ENCODE assay signal across 21 cellular contexts in the genomic region with DNA sequence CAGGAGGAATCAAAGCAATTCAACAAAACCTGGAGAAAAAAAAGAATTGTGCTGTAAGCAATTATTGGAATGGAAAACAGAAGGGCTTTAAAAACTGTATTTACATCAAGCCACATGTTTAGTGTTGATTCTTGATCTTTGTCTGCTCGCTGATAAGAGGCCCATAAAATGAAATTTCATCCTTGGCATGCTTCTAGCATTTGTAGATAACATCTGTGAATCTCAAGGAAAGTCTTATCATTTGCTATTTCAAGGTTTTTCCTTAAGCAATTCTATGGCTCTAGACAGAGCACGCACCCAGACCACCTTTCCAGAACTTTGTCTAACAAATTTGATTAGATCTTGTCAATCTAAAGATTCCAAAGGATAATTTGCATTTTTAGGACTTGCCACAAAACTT.
DNase-seq lines count a peak whose midpoint lies in the region; ATAC-seq and TF ChIP-seq lines count a peak whose summit lies in the region.
"Had no signal": no experiment of that assay in that cellular context is flagged by ENCODE, and none has a peak within 500 bp of the region (broad histone marks: within the 10 kb centered on the region; RNA-seq: fewer than 3 reads in every experiment).

No MANE protein-coding gene starts in this region.

- intact Hi-C loops in cardiac septum (cut with DNase I): no loop called here

- no peaks in the 10 kb centered on the region for H3K9me3 ChIP-seq in hepatocyte (ENCODE audit: low read depth)

- ATAC-seq in GM18868 (IDR thresholded peaks at IDR 0.05; ENCODE audit: unreplicated experiment): no peak
- ATAC-seq: PC-3 had no signal

- H3K36me3 ChIP-seq in hepatocyte (replicated peaks; ENCODE audit: insufficient read depth, low read depth): no peaks in the 10 kb centered on the region

- H4K20me1 ChIP-seq in hepatocyte (ENCODE audit: insufficient read depth, poor library complexity, severe bottlenecking): no peaks in the 10 kb centered on the region

- H3K4me2 ChIP-seq in hepatocyte: no peak overlapping the region

- peaks cover 20% of the 10 kb centered on the region for H3K4me1 ChIP-seq in hepatocyte (ENCODE audit: insufficient read depth)

- H3K27me3 ChIP-seq in hepatocyte: no peaks in the 10 kb centered on the region

- DNase-seq in DMS 273 (lab: John Stamatoyannopoulos, UW; ENCODE audit: unreplicated experiment) (peak; percentile 20), DMS 273 treated with DMSO at 0.1 percent for 48 hours (lab: John Stamatoyannopoulos, UW) (no peak), SK-N-DZ (ENCODE audit: low spot score) (peak; percentile 87), hepatocyte (ENCODE audit: low spot score) (no peak), cardiac septum (ENCODE audit: low spot score) (no peak), iPS-NIHi11 (ENCODE audit: low spot score) (no peak)
- no peak for DNase-seq in stimulated activated CD4-positive, alpha-beta T cell treated with anti-CD3 and anti-CD28 coated beads, Interleukin-12 subunit alpha, Interleukin-12 subunit beta, amount 100 ng/mL, for 4 hours
- DNase-seq: AML-193, DMS79 treated with DMSO at 0.1 percent for 48 hours, GOT3, MV-4-11, NCI-H1694 treated with DMSO at 0.1 percent for 48 hours, NCI-H2107, NCI-H345, NCI-H526, PC-3, SIG-M5 had no signal

- no peak overlapping the region for H3K4me3 ChIP-seq in hepatocyte

- no peak overlapping the region for H2AFZ ChIP-seq in hepatocyte

- no peaks in the 10 kb centered on the region for H3K9me2 ChIP-seq in hepatocyte (replicated peaks; ENCODE audit: insufficient read depth)

- no peak for TF ChIP-seq CTCF in hepatocyte (IDR thresholded peaks at IDR 0.05; ENCODE audit: poor library complexity)

- peak overlapping the region; percentile 3 for H3K27ac ChIP-seq in hepatocyte
- H3K27ac ChIP-seq: 22Rv1, C4-2B, RWPE1 had no signal

- WGBS in hepatocyte (ENCODE audit: low lambda C conversion rate, missing lambda C conversion rate): 23% methylated on average over 2 of the region's 2 CpGs

- H3K79me2 ChIP-seq in hepatocyte: no peaks in the 10 kb centered on the region

Comparison
In these comparisons a context has a peak if more than half of its experiments do, and no peak if none do; other contexts are left out.
1. DNase-seq: peak in DMS 273 (single experiment) and SK-N-DZ (single experiment); none in DMS 273 treated with DMSO at 0.1 percent for 48 hours (single experiment), hepatocyte (single experiment), cardiac septum (single experiment), stimulated activated CD4-positive, alpha-beta T cell treated with anti-CD3 and anti-CD28 coated beads, Interleukin-12 subunit alpha, Interleukin-12 subunit beta, amount 100 ng/mL, for 4 hours (single experiment) and iPS-NIHi11 (single experiment).